ENCODE assay signal across 28 cellular contexts in the genomic region with DNA sequence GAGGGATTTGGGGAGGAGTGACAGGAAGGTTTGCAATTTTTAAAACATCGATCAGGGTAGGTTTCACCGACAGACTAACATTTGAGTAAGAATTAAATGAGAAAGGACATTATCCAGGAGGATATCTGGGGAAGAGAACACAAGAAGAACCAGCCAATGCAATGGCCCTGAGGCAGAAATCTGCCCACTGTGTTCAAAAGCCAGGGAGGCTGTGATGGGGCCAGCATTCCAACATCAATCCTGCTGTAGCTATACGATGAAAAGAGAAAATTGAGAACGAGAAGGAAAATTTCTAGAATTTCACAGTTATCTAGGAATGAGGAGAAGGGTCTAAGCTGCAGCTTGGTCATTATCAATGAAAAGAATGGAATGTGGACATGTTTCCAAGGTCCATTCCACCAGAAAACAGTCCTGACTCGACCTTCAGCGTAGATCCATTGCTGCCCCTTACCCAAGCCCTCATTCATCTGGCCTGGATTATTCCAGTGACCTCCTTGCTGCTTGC.
"Had no signal": no experiment of that assay in that cellular context is flagged by ENCODE, and none has a peak within 500 bp of the region (broad histone marks: within the 10 kb centered on the region; RNA-seq: fewer than 3 reads in every experiment).

No MANE protein-coding gene starts in this region.

- H3K4me1 Mint-ChIP-seq: activated B cell treated with CpG ODN at 0.5 μM for 24 hours; activated T-helper 17 cell treated with anti-CD3 and anti-CD28 coated beads, Interleukin-2, amount 50 U/mL, for 72 hours; memory B cell; stimulated activated naive B cell treated with anti-CD40 and anti-IgM and Interleukin-4, amounts not matched to agents 10 μg/mL and 1 μg/mL and 100 μg/mL, for 72 hours had no signal

- H3K27ac Mint-ChIP-seq: activated B cell treated with CpG ODN at 0.5 μM for 24 hours; activated CD8-positive, alpha-beta T cell treated with anti-CD3 and anti-CD28 coated beads for 36 hours; activated T-helper 17 cell treated with anti-CD3 and anti-CD28 coated beads, Interleukin-2, amount 50 U/mL, for 72 hours; dendritic cell treated with granulocyte-macrophage colony-stimulating factor and Interleukin-4, amounts not matched to agents 40 ng/mL and 50 ng/mL, for 4 days; memory B cell; natural killer cell treated with Interleukin-12 subunit alpha and Interleukin-12 subunit beta and Interleukin-15 and Interleukin-18, amount 100 ng/mL, for 72 hours; stimulated activated naive B cell treated with anti-CD40 and anti-IgM and Interleukin-4, amounts not matched to agents 10 μg/mL and 1 μg/mL and 100 μg/mL, for 72 hours; T-helper 2 cell treated with Interferon-gamma antibody and Interleukin-4, amounts not matched to agents 5 μg/mL and 100 μg/mL, for 36 hours had no signal

- H3K27ac ChIP-seq: epithelial cell of prostate, esophagus squamous epithelium, parathyroid adenoma, right atrium auricular region, tibial artery had no signal

- H3K27me3 Mint-ChIP-seq: activated B cell treated with CpG ODN at 0.5 μM for 24 hours; dendritic cell treated with granulocyte-macrophage colony-stimulating factor and Interleukin-4, amounts not matched to agents 40 ng/mL and 50 ng/mL, for 4 days had no signal

- H3K9ac ChIP-seq: parathyroid adenoma had no signal

- FAIRE-seq: islet of Langerhans had no signal

- ATAC-seq: activated CD8-positive, alpha-beta T cell treated with anti-CD3 and anti-CD28 coated beads for 36 hours; activated T-cell treated with anti-CD3 and anti-CD28 coated beads, Interleukin-2, amount 50 U/mL, for 4 hours; activated T-helper 17 cell treated with anti-CD3 and anti-CD28 coated beads, Interleukin-2, amount 50 U/mL, for 72 hours; left ventricle myocardium superior; mucosa of descending colon; natural killer cell treated with Interleukin-12 subunit alpha and Interleukin-12 subunit beta and Interleukin-15 and Interleukin-18, amount 100 ng/mL, for 72 hours; stimulated activated naive B cell treated with anti-CD40 and anti-IgM and Interleukin-4, amounts not matched to agents 10 μg/mL and 1 μg/mL and 100 μg/mL, for 72 hours had no signal

- H3K4me3 ChIP-seq: esophagus squamous epithelium, mucosa of descending colon, right atrium auricular region, smooth muscle cell, stomach, tibial artery had no signal

- DNase-seq: activated B cell treated with CpG ODN at 0.5 μM for 24 hours; activated CD4-positive, alpha-beta T cell treated with anti-CD3 and anti-CD28 coated beads, Interleukin-2, amount 50 U/mL, for 1 hour; activated CD8-positive, alpha-beta T cell treated with anti-CD3 and anti-CD28 coated beads for 36 hours; activated gamma-delta T cell treated with Interleukin-2 at 50 U/mL for 16 hours; activated naive CD4-positive, alpha-beta T cell treated with anti-CD3 and anti-CD28 coated beads, Interleukin-2, amount 50 U/mL, for 16 hours; activated T-cell treated with anti-CD3 and anti-CD28 coated beads, Interleukin-2, amount 50 U/mL, for 4 hours; amniotic stem cell; central memory CD4-positive, alpha-beta T cell; esophagus squamous epithelium; foreskin melanocyte; left cardiac atrium; left ventricle myocardium superior; mucosa of descending colon; stimulated activated CD4-positive, alpha-beta T cell treated with anti-CD3 and anti-CD28 coated beads, Interleukin-1b, Interleukin-23, amount 100 ng/mL, for 48 hours; stimulated activated naive B cell treated with anti-CD40 and anti-IgM and Interleukin-4, amounts not matched to agents 10 μg/mL and 1 μg/mL and 100 μg/mL, for 72 hours; stomach; T-helper 1 cell; tibial artery had no signal

- H3K4me2 ChIP-seq: smooth muscle cell had no signal

- H3K9me3 Mint-ChIP-seq: activated B cell treated with CpG ODN at 0.5 μM for 24 hours; activated CD8-positive, alpha-beta T cell treated with anti-CD3 and anti-CD28 coated beads for 36 hours; activated T-cell treated with anti-CD3 and anti-CD28 coated beads, Interleukin-2, amount 50 U/mL, for 4 hours; activated T-helper 17 cell treated with anti-CD3 and anti-CD28 coated beads, Interleukin-2, amount 50 U/mL, for 72 hours; dendritic cell treated with granulocyte-macrophage colony-stimulating factor and Interleukin-4, amounts not matched to agents 40 ng/mL and 50 ng/mL, for 4 days; memory B cell; natural killer cell treated with Interleukin-12 subunit alpha and Interleukin-12 subunit beta and Interleukin-15 and Interleukin-18, amount 100 ng/mL, for 72 hours; stimulated activated naive B cell treated with anti-CD40 and anti-IgM and Interleukin-4, amounts not matched to agents 10 μg/mL and 1 μg/mL and 100 μg/mL, for 72 hours; T-helper 2 cell treated with Interferon-gamma antibody and Interleukin-4, amounts not matched to agents 5 μg/mL and 100 μg/mL, for 36 hours had no signal

- H3K36me3 Mint-ChIP-seq: memory B cell; natural killer cell treated with Interleukin-12 subunit alpha and Interleukin-12 subunit beta and Interleukin-15 and Interleukin-18, amount 100 ng/mL, for 72 hours; stimulated activated naive B cell treated with anti-CD40 and anti-IgM and Interleukin-4, amounts not matched to agents 10 μg/mL and 1 μg/mL and 100 μg/mL, for 72 hours had no signal

- H3K4me3 Mint-ChIP-seq: activated B cell treated with CpG ODN at 0.5 μM for 24 hours; activated CD8-positive, alpha-beta T cell treated with anti-CD3 and anti-CD28 coated beads for 36 hours; activated T-cell treated with anti-CD3 and anti-CD28 coated beads, Interleukin-2, amount 50 U/mL, for 4 hours; activated T-helper 17 cell treated with anti-CD3 and anti-CD28 coated beads, Interleukin-2, amount 50 U/mL, for 72 hours; dendritic cell treated with granulocyte-macrophage colony-stimulating factor and Interleukin-4, amounts not matched to agents 40 ng/mL and 50 ng/mL, for 4 days; memory B cell; natural killer cell treated with Interleukin-12 subunit alpha and Interleukin-12 subunit beta and Interleukin-15 and Interleukin-18, amount 100 ng/mL, for 72 hours; stimulated activated naive B cell treated with anti-CD40 and anti-IgM and Interleukin-4, amounts not matched to agents 10 μg/mL and 1 μg/mL and 100 μg/mL, for 72 hours; T-helper 2 cell treated with Interferon-gamma antibody and Interleukin-4, amounts not matched to agents 5 μg/mL and 100 μg/mL, for 36 hours had no signal

- H3K9me3 ChIP-seq: esophagus squamous epithelium, mucosa of descending colon, right atrium auricular region, stomach, tibial artery had no signal

- H3K36me3 ChIP-seq: esophagus squamous epithelium, right atrium auricular region, stomach, tibial artery had no signal

- H3K27me3 ChIP-seq: esophagus squamous epithelium, right atrium auricular region, stomach, tibial artery had no signal

- H2AFZ ChIP-seq: parathyroid adenoma had no signal

- H3K4me1 ChIP-seq: parathyroid adenoma had no signal
